25 cellular contexts compared by ENCODE assay signal in genomic region chr6:143984670-143985069, GRCh38.
"Had no signal": no experiment of that assay in that cellular context is flagged by ENCODE, and none has a peak within 500 bp of the region (broad histone marks: within the 10 kb centered on the region; RNA-seq: fewer than 3 reads in every experiment).

No MANE protein-coding gene starts in this region.

- H3K27ac ChIP-seq: coronary artery, dorsolateral prefrontal cortex, epithelial cell of prostate, esophagus squamous epithelium, gastrocnemius medialis, hepatocyte, left lung, lower lobe of right lung had no signal

- ATAC-seq: esophagus mucosa; gastrocnemius medialis; left lung; left ventricle myocardium superior; lower lobe of right lung; naive thymus-derived CD4-positive, alpha-beta T cell had no signal

- H3K9me3 ChIP-seq: esophagus squamous epithelium, gastrocnemius medialis, left lung, lower lobe of right lung had no signal

- DNase-seq: dermis blood vessel endothelial cell; dorsolateral prefrontal cortex; effector CD4-positive, alpha-beta T cell; effector memory CD4-positive, alpha-beta T cell; erythroblast; esophagus squamous epithelium; foreskin fibroblast; foreskin melanocyte; gastrocnemius medialis; glutamatergic neuron; head of caudate nucleus; hypothalamus; immature natural killer cell; islet precursor cell; kidney; kidney glomerular epithelial cell; left lung; left ventricle myocardium superior; lower lobe of right lung; mesenchymal stem cell; naive thymus-derived CD4-positive, alpha-beta T cell had no signal

- H3K4me3 ChIP-seq: coronary artery, dorsolateral prefrontal cortex, esophagus squamous epithelium, gastrocnemius medialis, hepatocyte, left lung, lower lobe of right lung had no signal

- H3K36me3 ChIP-seq: esophagus squamous epithelium, gastrocnemius medialis, left lung, lower lobe of right lung had no signal

- H3K27me3 ChIP-seq: dorsolateral prefrontal cortex, esophagus squamous epithelium, gastrocnemius medialis, hepatocyte, left lung had no signal

- H3K4me1 ChIP-seq: esophagus squamous epithelium, gastrocnemius medialis, left lung, lower lobe of right lung had no signal
